ENCODE assay signal across 17 cellular contexts in genomic region chr2:170217778-170218251, GRCh38. TPM values are rescaled to one million over a fixed set of nuclear protein-coding genes. Genes with fewer than 3 reads are reported as not detected.
DNase-seq lines count a peak whose midpoint lies in the region; ATAC-seq and TF ChIP-seq lines count a peak whose summit lies in the region.
"Had no signal": no experiment of that assay in that cellular context is flagged by ENCODE, and none has a peak within 500 bp of the region (broad histone marks: within the 10 kb centered on the region; RNA-seq: fewer than 3 reads in every experiment).

No MANE protein-coding gene starts in this region.

- intact Hi-C loops in sciatic nerve (cut with DNase I), result no loop called here

- no peak overlapping the region for H3K4me3 ChIP-seq in fibroblast of mammary gland (ENCODE audit: control insufficient read depth, low read depth, low read length)
- H3K4me3 ChIP-seq: lung, SJCRH30, spleen, testis had no signal

- no peak for TF ChIP-seq CTCF in fibroblast of mammary gland (conservative IDR thresholded peaks at IDR 0.05; ENCODE audit: control insufficient read depth, insufficient read depth, low read depth, low read length)

- peak; percentile 25 for ATAC-seq in sciatic nerve
- ATAC-seq in GM19452 (IDR thresholded peaks at IDR 0.05; ENCODE audit: unreplicated experiment), result no peak
- no peak for ATAC-seq in activated CD4-positive, CD25-positive, alpha-beta regulatory T cell treated with anti-CD3 and anti-CD28 coated beads, Interleukin-2, amount 50 U/mL, for 24 hours
- ATAC-seq: effector memory CD8-positive, alpha-beta T cell; natural killer cell treated with Interleukin-12 subunit alpha and Interleukin-12 subunit beta and Interleukin-15 and Interleukin-18, amount 100 ng/mL, for 72 hours had no signal

- DNase-seq in COLO829 (ENCODE audit: low spot score), result peak; percentile 54
- peak; percentile 19 for DNase-seq in NCI-H82 treated with DMSO at 0.1 percent for 48 hours (lab: John Stamatoyannopoulos, UW; ENCODE audit: unreplicated experiment)
- DNase-seq in fibroblast of mammary gland (ENCODE audit: low read depth), result peak; percentile 84
- DNase-seq in sciatic nerve (ENCODE audit: low spot score), result no peak
- no peak for DNase-seq in NOMO-1 treated with DMSO at 0.1 percent for 48 hours (lab: John Stamatoyannopoulos, UW; ENCODE audit: unreplicated experiment)
- DNase-seq: cerebellar nuclear complex; effector memory CD8-positive, alpha-beta T cell; Kasumi-1; SJCRH30; spleen; T-helper 2 cell; testis had no signal

RNA-seq across cellular contexts. Expression of gene MYO3B, which starts 39.9 kb away (rescaled TPM):
- 0.13 TPM for total RNA-seq in sciatic nerve
- total RNA-seq: HT-29 had no signal

Comparison
In these comparisons a context has a peak if more than half of its experiments do, and no peak if none do; other contexts are left out.
1. DNase-seq: peak in COLO829 (single experiment), NCI-H82 treated with DMSO at 0.1 percent for 48 hours (single experiment) and fibroblast of mammary gland (single experiment); none in sciatic nerve (single experiment) and NOMO-1 treated with DMSO at 0.1 percent for 48 hours (single experiment).